29 cellular contexts compared by ENCODE assay signal in genomic region chr18:76385681-76385975, GRCh38.
"Had no signal": no experiment of that assay in that cellular context is flagged by ENCODE, and none has a peak within 500 bp of the region (broad histone marks: within the 10 kb centered on the region; RNA-seq: fewer than 3 reads in every experiment).

No MANE protein-coding gene starts in this region.

- ATAC-seq: activated CD8-positive, alpha-beta T cell treated with anti-CD3 and anti-CD28 coated beads, Interleukin-2, amount 10 ng/mL, durations not matched to agents 7 days and 5 days; K562 had no signal

- H3K27me3 ChIP-seq: ascending aorta, cardiac muscle cell had no signal

- H3K9me3 ChIP-seq: ascending aorta had no signal

- FAIRE-seq: K562, RCC 7860 had no signal

- H3K27ac ChIP-seq: ascending aorta, cardiac muscle cell, PC-9, RWPE1, WERI-Rb-1 had no signal

- H3K36me3 ChIP-seq: ascending aorta, cardiac muscle cell had no signal

- H2AFZ ChIP-seq: PC-9 had no signal

- H3K4me2 ChIP-seq: PC-9 had no signal

- DNase-seq: activated CD4-positive, alpha-beta T cell treated with anti-CD3 and anti-CD28 coated beads for 1 hour; activated CD4-positive, alpha-beta T cell treated with anti-CD3 and anti-CD28 coated beads for 48 hours; activated CD4-positive, CD25-positive, alpha-beta regulatory T cell; activated CD8-positive, alpha-beta memory T cell treated with anti-CD3 and anti-CD28 coated beads, Interleukin-2, amount 50 U/mL, for 4 hours; activated CD8-positive, alpha-beta T cell treated with anti-CD3 and anti-CD28 coated beads, Interleukin-2, amount 10 ng/mL, durations not matched to agents 7 days and 5 days; activated effector memory CD4-positive, alpha-beta T cell treated with Interleukin-2 at 50 U/mL for 16 hours; activated naive CD4-positive, alpha-beta T cell treated with anti-CD3 and anti-CD28 coated beads, Interleukin-2, amount 10 ng/mL, durations not matched to agents 7 days and 5 days; activated T-cell treated with anti-CD3 and anti-CD28 coated beads, Interleukin-2, amount 50 U/mL, for 48 hours; amygdala; NCI-H1105; NCI-H1436; NCI-H1694 treated with DMSO at 0.1 percent for 48 hours; NCI-H2029; NCI-H2171; NCI-H510A; NCI-H526; NCI-H748 treated with DMSO at 0.1 percent for 48 hours; PC-9; Right ventricle myocardium superior; SW 1271; T-helper 1 cell; T-helper 2 cell; T-helper 9 cell; WERI-Rb-1 had no signal

- H3K4me1 ChIP-seq: ascending aorta had no signal

- H3K4me3 ChIP-seq: ascending aorta, cardiac muscle cell, K562, PC-9 had no signal
